18 cellular contexts compared by ENCODE assay signal in the genomic region with DNA sequence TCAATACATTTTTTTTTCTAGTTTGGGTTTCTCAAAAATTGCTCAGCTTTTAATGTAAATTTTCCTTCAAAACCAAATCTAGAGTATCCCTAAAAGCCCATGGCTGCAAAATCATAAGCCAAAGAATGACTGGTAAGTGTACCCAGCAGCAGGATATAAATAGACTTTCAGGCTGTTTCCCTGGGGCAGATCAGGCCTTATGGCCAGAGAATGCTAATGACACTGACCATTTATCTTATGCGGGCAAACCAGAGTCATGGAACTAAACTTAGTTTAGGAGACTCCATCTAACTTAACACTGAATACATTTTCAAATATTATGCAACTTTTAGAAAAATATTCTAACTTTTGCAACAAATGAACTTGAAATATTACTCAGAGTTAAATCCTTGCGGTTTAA. TPM values are rescaled to one million over a fixed set of nuclear protein-coding genes. Genes with fewer than 3 reads are reported as not detected.
DNase-seq lines count a peak whose midpoint lies in the region; ATAC-seq and TF ChIP-seq lines count a peak whose summit lies in the region.
"Had no signal": no experiment of that assay in that cellular context is flagged by ENCODE, and none has a peak within 500 bp of the region (broad histone marks: within the 10 kb centered on the region; RNA-seq: fewer than 3 reads in every experiment).

No MANE protein-coding gene starts in this region.

- H3K4me1 ChIP-seq in breast epithelium: peaks cover 0 to 12% of the 10 kb centered on the region in 2 donors

- H3K36me3 ChIP-seq in breast epithelium: no peaks in the 10 kb centered on the region

- TF ChIP-seq POLR2A in breast epithelium (IDR thresholded peaks at IDR 0.05): no peak

- no peak overlapping the region for H3K4me3 ChIP-seq in breast epithelium

- ATAC-seq in activated CD8-positive, alpha-beta memory T cell treated with anti-CD3 and anti-CD28 coated beads, Interleukin-2, amount 10 ng/mL, durations not matched to agents 7 days and 5 days: no peak
- no peak for ATAC-seq in activated T-cell treated with anti-CD3 and anti-CD28 coated beads, Interleukin-2, amount 50 U/mL, for 72 hours (replicated peaks in 1 of 2)
- ATAC-seq in GM21723 (IDR thresholded peaks at IDR 0.05; ENCODE audit: unreplicated experiment): no peak
- ATAC-seq: stimulated activated memory B cell treated with anti-CD40 and anti-IgM and Interleukin-4, amounts not matched to agents 10 μg/mL and 1 μg/mL and 100 μg/mL, for 72 hours had no signal

- DNase-seq in MCF 10A (ENCODE audit: unreplicated experiment): no peak
- DNase-seq in breast epithelium (ENCODE audit: low spot score in 2 of 2): no peak
- DNase-seq in epithelial cell of prostate (ENCODE audit: low read depth, low spot score): no peak
- no peak for DNase-seq in mesothelial cell of epicardium (ENCODE audit: low spot score in 2 of 2, unreplicated experiment in 2 of 2)
- no peak for DNase-seq in activated CD8-positive, alpha-beta memory T cell treated with anti-CD3 and anti-CD28 coated beads, Interleukin-2, amount 10 ng/mL, durations not matched to agents 7 days and 5 days
- no peak for DNase-seq in NCI-H2196 treated with DMSO at 0.1 percent for 48 hours (lab: John Stamatoyannopoulos, UW; ENCODE audit: unreplicated experiment)
- DNase-seq in activated T-cell treated with anti-CD3 and anti-CD28 coated beads, Interleukin-2, amount 50 U/mL, for 72 hours: no peak
- DNase-seq: activated CD4-positive, alpha-beta T cell treated with anti-CD3 and anti-CD28 coated beads, Interleukin-2, amount 10 ng/mL, durations not matched to agents 24 days and 14 days; MV-4-11; NCI-H2171 treated with DMSO at 0.1 percent for 48 hours; stimulated activated CD4-positive, alpha-beta T cell treated with anti-CD3 and anti-CD28 coated beads, Interleukin-4, amount 100 ng/mL, for 4 hours had no signal

- TF ChIP-seq CTCF in MCF 10A (IDR thresholded peaks at IDR 0.05; ENCODE audit: unreplicated experiment): no peak
- TF ChIP-seq CTCF in breast epithelium (IDR thresholded peaks at IDR 0.05): no peak
- TF ChIP-seq CTCF in mesothelial cell of epicardium (IDR thresholded peaks at IDR 0.05; ENCODE audit: unreplicated experiment): no peak

- H3K27me3 Mint-ChIP-seq in MCF 10A (ENCODE audit: insufficient read depth, unreplicated experiment) (no peaks in the 10 kb centered on the region), mesothelial cell of epicardium (ENCODE audit: low read depth) (no peaks in the 10 kb centered on the region)
- H3K27me3 Mint-ChIP-seq in activated CD8-positive, alpha-beta memory T cell treated with anti-CD3 and anti-CD28 coated beads, Interleukin-2, amount 10 ng/mL, durations not matched to agents 7 days and 5 days: no peaks in the 10 kb centered on the region
- no peaks in the 10 kb centered on the region for H3K27me3 Mint-ChIP-seq in activated T-cell treated with anti-CD3 and anti-CD28 coated beads, Interleukin-2, amount 50 U/mL, for 72 hours (ENCODE audit: low read depth)
- H3K27me3 Mint-ChIP-seq: activated CD4-positive, alpha-beta T cell treated with anti-CD3 and anti-CD28 coated beads, Interleukin-2, amount 10 ng/mL, durations not matched to agents 24 days and 14 days; stimulated activated memory B cell treated with anti-CD40 and anti-IgM and Interleukin-4, amounts not matched to agents 10 μg/mL and 1 μg/mL and 100 μg/mL, for 72 hours had no signal

- CTCF ChIA-PET in MCF 10A (lab: Yijun Ruan, JAX): interaction anchor here (0.7 to 2.2 kb wide), 7 partner anchors 8 to 745 kb away, joined by 3 to 38 read pairs (median 3); partner anchors contain the start of genes JPH2 and SRSF6
- CTCF ChIA-PET in activated CD8-positive, alpha-beta memory T cell treated with anti-CD3 and anti-CD28 coated beads, Interleukin-2, amount 10 ng/mL, durations not matched to agents 7 days and 5 days (lab: Charles Lee): interaction anchor here (1.0 kb wide), 1 partner anchor 87 kb away, joined by 3 read pairs; no protein-coding TSS in a partner anchor

- H3K9me3 Mint-ChIP-seq in MCF 10A (ENCODE audit: unreplicated experiment): no peaks in the 10 kb centered on the region
- H3K9me3 Mint-ChIP-seq in mesothelial cell of epicardium: no peaks in the 10 kb centered on the region
- no peaks in the 10 kb centered on the region for H3K9me3 Mint-ChIP-seq in activated CD8-positive, alpha-beta memory T cell treated with anti-CD3 and anti-CD28 coated beads, Interleukin-2, amount 10 ng/mL, durations not matched to agents 7 days and 5 days (ENCODE audit: low read depth)
- H3K9me3 Mint-ChIP-seq in activated T-cell treated with anti-CD3 and anti-CD28 coated beads, Interleukin-2, amount 50 U/mL, for 72 hours: no peaks in the 10 kb centered on the region
- H3K9me3 Mint-ChIP-seq: activated CD4-positive, alpha-beta T cell treated with anti-CD3 and anti-CD28 coated beads, Interleukin-2, amount 10 ng/mL, durations not matched to agents 24 days and 14 days; activated T-helper 1 cell treated with anti-CD3 and anti-CD28 coated beads, Interleukin-12 subunit alpha, Interleukin-12 subunit beta, Interleukin-2, Interleukin-4 antibody, amounts not matched to agents 30 ng/mL and 10 ng/mL and 1 ng/mL, durations not matched to agents 14 hours and 24 hours and 36 hours; stimulated activated memory B cell treated with anti-CD40 and anti-IgM and Interleukin-4, amounts not matched to agents 10 μg/mL and 1 μg/mL and 100 μg/mL, for 72 hours; T-helper 1 cell treated with Interleukin-12 subunit alpha and Interleukin-12 subunit beta and Interleukin-4 antibody, amounts not matched to agents 30 μg/mL and 1 μg/mL, for 36 hours had no signal

- BruUV-seq in MCF 10A (replicated peaks; lab: Mats Ljungman, UMichigan): no TSS peak

- H3K27me3 ChIP-seq in breast epithelium: no peaks in the 10 kb centered on the region

- H3K4me1 Mint-ChIP-seq in MCF 10A (ENCODE audit: insufficient read depth, unreplicated experiment) (peaks cover 44% of the 10 kb centered on the region), mesothelial cell of epicardium (peaks cover 30% of the 10 kb centered on the region)
- peaks cover 53% of the 10 kb centered on the region for H3K4me1 Mint-ChIP-seq in activated CD8-positive, alpha-beta memory T cell treated with anti-CD3 and anti-CD28 coated beads, Interleukin-2, amount 10 ng/mL, durations not matched to agents 7 days and 5 days
- peaks cover 48% of the 10 kb centered on the region for H3K4me1 Mint-ChIP-seq in activated T-cell treated with anti-CD3 and anti-CD28 coated beads, Interleukin-2, amount 50 U/mL, for 72 hours (ENCODE audit: low read depth)

- H3K4me3 Mint-ChIP-seq in MCF 10A (ENCODE audit: unreplicated experiment) (no peak overlapping the region), mesothelial cell of epicardium (no peak overlapping the region)
- H3K4me3 Mint-ChIP-seq in activated CD8-positive, alpha-beta memory T cell treated with anti-CD3 and anti-CD28 coated beads, Interleukin-2, amount 10 ng/mL, durations not matched to agents 7 days and 5 days: no peak overlapping the region
- no peak overlapping the region for H3K4me3 Mint-ChIP-seq in activated T-cell treated with anti-CD3 and anti-CD28 coated beads, Interleukin-2, amount 50 U/mL, for 72 hours
- H3K4me3 Mint-ChIP-seq: activated CD4-positive, alpha-beta T cell treated with anti-CD3 and anti-CD28 coated beads, Interleukin-2, amount 10 ng/mL, durations not matched to agents 24 days and 14 days; activated T-helper 1 cell treated with anti-CD3 and anti-CD28 coated beads, Interleukin-12 subunit alpha, Interleukin-12 subunit beta, Interleukin-2, Interleukin-4 antibody, amounts not matched to agents 30 ng/mL and 10 ng/mL and 1 ng/mL, durations not matched to agents 14 hours and 24 hours and 36 hours; stimulated activated memory B cell treated with anti-CD40 and anti-IgM and Interleukin-4, amounts not matched to agents 10 μg/mL and 1 μg/mL and 100 μg/mL, for 72 hours; T-helper 1 cell treated with Interleukin-12 subunit alpha and Interleukin-12 subunit beta and Interleukin-4 antibody, amounts not matched to agents 30 μg/mL and 1 μg/mL, for 36 hours had no signal

- intact Hi-C loops in MCF 10A (cut with micrococcal nuclease) (no loop called here), breast epithelium (cut with DNase I; ENCODE audit: low total_unique reads) (no loop called here)

- H3K27ac ChIP-seq in breast epithelium: peak overlapping the region in 1 of 2 donors; percentile 63
- peak overlapping the region; percentile 77 for H3K27ac ChIP-seq in epithelial cell of prostate

- no peaks in the 10 kb centered on the region for H3K9me3 ChIP-seq in breast epithelium

- H3K27ac Mint-ChIP-seq in MCF 10A (ENCODE audit: low read depth, unreplicated experiment) (peak overlapping the region; percentile 80), mesothelial cell of epicardium (peak overlapping the region; percentile 94)
- H3K27ac Mint-ChIP-seq in activated CD8-positive, alpha-beta memory T cell treated with anti-CD3 and anti-CD28 coated beads, Interleukin-2, amount 10 ng/mL, durations not matched to agents 7 days and 5 days: no peak overlapping the region
- no peak overlapping the region for H3K27ac Mint-ChIP-seq in activated T-cell treated with anti-CD3 and anti-CD28 coated beads, Interleukin-2, amount 50 U/mL, for 72 hours
- H3K27ac Mint-ChIP-seq: activated CD4-positive, alpha-beta T cell treated with anti-CD3 and anti-CD28 coated beads, Interleukin-2, amount 10 ng/mL, durations not matched to agents 24 days and 14 days; activated T-helper 1 cell treated with anti-CD3 and anti-CD28 coated beads, Interleukin-12 subunit alpha, Interleukin-12 subunit beta, Interleukin-2, Interleukin-4 antibody, amounts not matched to agents 30 ng/mL and 10 ng/mL and 1 ng/mL, durations not matched to agents 14 hours and 24 hours and 36 hours; stimulated activated memory B cell treated with anti-CD40 and anti-IgM and Interleukin-4, amounts not matched to agents 10 μg/mL and 1 μg/mL and 100 μg/mL, for 72 hours; T-helper 1 cell treated with Interleukin-12 subunit alpha and Interleukin-12 subunit beta and Interleukin-4 antibody, amounts not matched to agents 30 μg/mL and 1 μg/mL, for 36 hours had no signal

- peaks cover 86% of the 10 kb centered on the region for H3K36me3 Mint-ChIP-seq in MCF 10A (ENCODE audit: insufficient read depth, unreplicated experiment)
- peaks cover 33% of the 10 kb centered on the region for H3K36me3 Mint-ChIP-seq in mesothelial cell of epicardium
- H3K36me3 Mint-ChIP-seq in activated CD8-positive, alpha-beta memory T cell treated with anti-CD3 and anti-CD28 coated beads, Interleukin-2, amount 10 ng/mL, durations not matched to agents 7 days and 5 days: peaks cover 53% of the 10 kb centered on the region
- peaks cover 5 to 24% of the 10 kb centered on the region in 2 donors for H3K36me3 Mint-ChIP-seq in activated T-cell treated with anti-CD3 and anti-CD28 coated beads, Interleukin-2, amount 50 U/mL, for 72 hours (ENCODE audit: insufficient read depth in 2 of 2)

- POLR2A ChIA-PET in MCF 10A (lab: Yijun Ruan, JAX): interaction anchor here (0.6 to 2.1 kb wide), 6 partner anchors 8 to 745 kb away, joined by 3 to 16 read pairs (median 4); partner anchors contain the start of genes JPH2 and SRSF6

RNA-seq across cellular contexts. Expression of gene OSER1, which starts 7.4 kb away (rescaled TPM):
- 45.4 and 50.8 TPM in 2 replicates for total RNA-seq in MCF 10A (2022)
- total RNA-seq in breast epithelium: 10 to 100 TPM; 59.6 to 73.8 (median 67.2) TPM
- total RNA-seq in mesothelial cell of epicardium: 31.3 to 31.7 TPM (median 31.5 TPM) in 3 replicates
- 10 to 100 TPM; 22.9 to 30.5 TPM for total RNA-seq in activated CD8-positive, alpha-beta memory T cell treated with anti-CD3 and anti-CD28 coated beads, Interleukin-2, amount 10 ng/mL, durations not matched to agents 7 days and 5 days
- total RNA-seq in activated T-cell treated with anti-CD3 and anti-CD28 coated beads, Interleukin-2, amount 50 U/mL, for 72 hours: 10 to 100 TPM; 47.1 to 47.5 TPM

RNA-seq across cellular contexts. Expression of gene JPH2, which starts 16.2 kb away (rescaled TPM):
- 11.1 and 14.7 TPM in 2 replicates for total RNA-seq in MCF 10A (2022)
- 10 to 100 TPM in 2 of 3 donors, 1 to 10 TPM in 1; 9.3 to 16.4 (median 16.2) TPM for total RNA-seq in breast epithelium
- 3.4 to 4.2 TPM (median 3.5 TPM) in 3 replicates for total RNA-seq in mesothelial cell of epicardium
- not detected for total RNA-seq in activated CD8-positive, alpha-beta memory T cell treated with anti-CD3 and anti-CD28 coated beads, Interleukin-2, amount 10 ng/mL, durations not matched to agents 7 days and 5 days
- under 1 TPM; 0.29 to 0.46 TPM for total RNA-seq in activated T-cell treated with anti-CD3 and anti-CD28 coated beads, Interleukin-2, amount 50 U/mL, for 72 hours
- total RNA-seq: activated T-helper 1 cell treated with anti-CD3 and anti-CD28 coated beads, Interleukin-12 subunit alpha, Interleukin-12 subunit beta, Interleukin-2, Interleukin-4 antibody, amounts not matched to agents 30 ng/mL and 10 ng/mL and 1 ng/mL, durations not matched to agents 14 hours and 24 hours and 36 hours had no signal

RNA-seq across cellular contexts. Expression of gene GDAP1L1, which starts 43.9 kb away (rescaled TPM):
- 0.37 TPM in 1 of 2 replicates, not detected in the other for total RNA-seq in MCF 10A (2022)
- not detected for total RNA-seq in breast epithelium
- 0.16 to 0.54 TPM (median 0.40 TPM) in 3 replicates for total RNA-seq in mesothelial cell of epicardium
- not detected for total RNA-seq in activated CD8-positive, alpha-beta memory T cell treated with anti-CD3 and anti-CD28 coated beads, Interleukin-2, amount 10 ng/mL, durations not matched to agents 7 days and 5 days
- 1 to 10 TPM in 1 of 2 donors, under 1 TPM in 1; 1.00 to 1.0 TPM for total RNA-seq in activated T-cell treated with anti-CD3 and anti-CD28 coated beads, Interleukin-2, amount 50 U/mL, for 72 hours
- total RNA-seq: activated CD4-positive, alpha-beta T cell treated with anti-CD3 and anti-CD28 coated beads, Interleukin-2, amount 10 ng/mL, durations not matched to agents 24 days and 14 days; glomerular endothelial cell; HT1080; kidney epithelial cell had no signal

Comparison
In these comparisons a context has a peak if more than half of its experiments do, and no peak if none do; other contexts are left out.
1. H3K27ac Mint-ChIP-seq: peak in MCF 10A (single experiment) and mesothelial cell of epicardium (single experiment); none in activated CD8-positive, alpha-beta memory T cell treated with anti-CD3 and anti-CD28 coated beads, Interleukin-2, amount 10 ng/mL, durations not matched to agents 7 days and 5 days (single experiment) and activated T-cell treated with anti-CD3 and anti-CD28 coated beads, Interleukin-2, amount 50 U/mL, for 72 hours (single experiment).